In the genomic region with DNA sequence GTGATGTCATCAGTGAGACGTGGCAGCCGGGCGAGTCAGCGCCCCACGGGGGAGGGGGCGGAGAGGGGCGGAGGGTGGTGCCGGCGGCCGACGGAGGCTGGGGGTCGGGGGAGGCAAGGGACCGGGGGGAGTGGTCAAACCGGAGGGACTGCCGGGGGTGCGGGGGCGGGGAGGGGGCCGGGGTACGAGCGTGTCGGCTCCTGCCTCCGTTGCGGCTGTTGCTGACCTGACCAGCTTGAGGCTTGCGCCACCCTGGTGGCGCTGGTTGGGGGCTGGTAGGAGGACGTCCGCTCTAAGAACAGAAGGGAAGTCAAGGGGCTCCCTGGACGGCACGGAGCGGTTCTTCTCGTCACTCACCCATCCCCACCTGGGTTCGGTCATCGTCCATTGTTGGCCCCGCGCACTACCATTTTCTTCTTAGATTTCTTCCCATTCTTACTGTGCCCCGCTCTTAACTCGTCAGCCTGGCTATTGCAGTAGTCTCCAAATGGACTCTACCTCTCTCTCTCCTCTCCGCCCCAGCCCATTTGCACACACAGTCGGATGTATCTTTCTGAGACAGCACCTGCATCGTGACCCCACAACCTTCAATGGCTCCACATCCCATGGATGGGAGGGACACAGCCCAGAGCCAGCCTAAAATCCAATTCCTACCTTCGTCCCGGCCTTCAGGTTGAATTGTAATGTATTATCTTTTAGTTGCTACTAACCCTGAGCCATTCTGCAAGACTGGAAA, we compare ENCODE assay signal across 8 cellular contexts. TPM values are rescaled to one million over a fixed set of nuclear protein-coding genes. Genes with fewer than 3 reads are reported as not detected.
DNase-seq lines count a peak whose midpoint lies in the region; ATAC-seq, FAIRE-seq and TF ChIP-seq lines count a peak whose summit lies in the region.

No MANE protein-coding gene starts in this region.

- POLR2A ChIA-PET in HEK293T (lab: Yijun Ruan, JAX): interaction anchor here (0.7 to 1.9 kb wide), 9 partner anchors 12 to 306 kb away, joined by 3 to 13 read pairs (median 3); a partner anchor contains a TSS

- peak overlapping the region; percentile 69 for H3K27ac ChIP-seq in effector memory CD4-positive, alpha-beta T cell (ENCODE audit: insufficient read depth, low read length, poor library complexity, severe bottlenecking)

- H3K9me3 Mint-ChIP-seq in naive B cell: no peaks in the 10 kb centered on the region

- H3K4me1 ChIP-seq in effector memory CD4-positive, alpha-beta T cell (ENCODE audit: control insufficient read depth, insufficient read depth, low read length, poor library complexity, severe bottlenecking): peaks cover 17% of the 10 kb centered on the region

- peak overlapping the region; percentile 91 to 100 (median 99) for H3K4me3 Mint-ChIP-seq in naive B cell

- H3K9me3 ChIP-seq in effector memory CD4-positive, alpha-beta T cell (ENCODE audit: control insufficient read depth, low read length): no peaks in the 10 kb centered on the region

- peak overlapping the region; percentile 51 for H3K4me3 ChIP-seq in AG09309 (ENCODE audit: control insufficient read depth, low read depth, low read length)
- peak overlapping the region; percentile 56 for H3K4me3 ChIP-seq in effector memory CD4-positive, alpha-beta T cell (ENCODE audit: insufficient read depth, low read depth, low read length, poor library complexity, severe bottlenecking)

- H3K27ac Mint-ChIP-seq in naive B cell: peak overlapping the region; percentile 90 to 100 (median 97)

- no peak for TF ChIP-seq CTCF in AG09309 (IDR thresholded peaks at IDR 0.05; ENCODE audit: control insufficient read depth, insufficient read depth, low read depth, low read length, missing control alignments)

- no peaks in the 10 kb centered on the region for H3K27me3 Mint-ChIP-seq in naive B cell

- H3K36me3 Mint-ChIP-seq in naive B cell: peaks cover 0 to 9% of the 10 kb centered on the region in 2 donors

- H3K4me1 Mint-ChIP-seq in naive B cell: peaks cover 17 to 44% (median 32%) of the 10 kb centered on the region in 3 donors

- H3K27me3 ChIP-seq in effector memory CD4-positive, alpha-beta T cell (replicated peaks; ENCODE audit: control insufficient read depth, insufficient read depth, low read length, poor library complexity, severe bottlenecking): no peaks in the 10 kb centered on the region

- no peak for FAIRE-seq in GM19239 (lab: Jason Lieb, UNC)

- CTCF ChIA-PET in HEK293T (lab: Yijun Ruan, JAX): no interaction called here

- no peak for DNase-seq in AG09309 (ENCODE audit: low read depth)
- DNase-seq in effector memory CD4-positive, alpha-beta T cell: no peak
- no peak for DNase-seq in naive B cell
- no peak for DNase-seq in HEK293T (ENCODE audit: extremely low spot score)
- no peak for DNase-seq in GM19239 (ENCODE audit: insufficient read length, low spot score)

- no peaks in the 10 kb centered on the region for H3K36me3 ChIP-seq in effector memory CD4-positive, alpha-beta T cell (ENCODE audit: control insufficient read depth, insufficient read depth, low read length)

- ATAC-seq in GM18867 (IDR thresholded peaks at IDR 0.05; ENCODE audit: unreplicated experiment) (peak; percentile 33), HG03045 (IDR thresholded peaks at IDR 0.05; ENCODE audit: unreplicated experiment) (peak; percentile 32), naive B cell (ENCODE audit: low read depth in 2 of 2) (peak; percentile 9 to 16)

TF ChIP-seq in PFSK-1, 5 proteins besides CTCF, POLR2A, EP300 and RAD21:
- TF ChIP-seq, protein P1, sequence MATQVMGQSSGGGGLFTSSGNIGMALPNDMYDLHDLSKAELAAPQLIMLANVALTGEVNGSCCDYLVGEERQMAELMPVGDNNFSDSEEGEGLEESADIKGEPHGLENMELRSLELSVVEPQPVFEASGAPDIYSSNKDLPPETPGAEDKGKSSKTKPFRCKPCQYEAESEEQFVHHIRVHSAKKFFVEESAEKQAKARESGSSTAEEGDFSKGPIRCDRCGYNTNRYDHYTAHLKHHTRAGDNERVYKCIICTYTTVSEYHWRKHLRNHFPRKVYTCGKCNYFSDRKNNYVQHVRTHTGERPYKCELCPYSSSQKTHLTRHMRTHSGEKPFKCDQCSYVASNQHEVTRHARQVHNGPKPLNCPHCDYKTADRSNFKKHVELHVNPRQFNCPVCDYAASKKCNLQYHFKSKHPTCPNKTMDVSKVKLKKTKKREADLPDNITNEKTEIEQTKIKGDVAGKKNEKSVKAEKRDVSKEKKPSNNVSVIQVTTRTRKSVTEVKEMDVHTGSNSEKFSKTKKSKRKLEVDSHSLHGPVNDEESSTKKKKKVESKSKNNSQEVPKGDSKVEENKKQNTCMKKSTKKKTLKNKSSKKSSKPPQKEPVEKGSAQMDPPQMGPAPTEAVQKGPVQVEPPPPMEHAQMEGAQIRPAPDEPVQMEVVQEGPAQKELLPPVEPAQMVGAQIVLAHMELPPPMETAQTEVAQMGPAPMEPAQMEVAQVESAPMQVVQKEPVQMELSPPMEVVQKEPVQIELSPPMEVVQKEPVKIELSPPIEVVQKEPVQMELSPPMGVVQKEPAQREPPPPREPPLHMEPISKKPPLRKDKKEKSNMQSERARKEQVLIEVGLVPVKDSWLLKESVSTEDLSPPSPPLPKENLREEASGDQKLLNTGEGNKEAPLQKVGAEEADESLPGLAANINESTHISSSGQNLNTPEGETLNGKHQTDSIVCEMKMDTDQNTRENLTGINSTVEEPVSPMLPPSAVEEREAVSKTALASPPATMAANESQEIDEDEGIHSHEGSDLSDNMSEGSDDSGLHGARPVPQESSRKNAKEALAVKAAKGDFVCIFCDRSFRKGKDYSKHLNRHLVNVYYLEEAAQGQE (IDR thresholded peaks at IDR 0.05; ENCODE audit: insufficient read depth in 1 of 2, low read depth in 2 of 2, low read length in 2 of 2): no peak
- TF ChIP-seq SIN3A (IDR thresholded peaks at IDR 0.05; ENCODE audit: borderline replicate concordance, insufficient read depth, low read length) (no peak), TAF1 (IDR thresholded peaks at IDR 0.05; ENCODE audit: borderline replicate concordance, insufficient read depth, low read length) (no peak), POLR2AphosphoS5 (IDR thresholded peaks at IDR 0.05; ENCODE audit: low read depth, low read length) (peak; percentile 71; the same call in 1 of the 2 replicates), FOXP2 (optimal IDR thresholded peaks at IDR 0.05; ENCODE audit: borderline replicate concordance, extremely low read depth, extremely low read length, insufficient read depth) (peak; percentile 75)

TF ChIP-seq in HEK293T, 16 proteins besides CTCF, POLR2A, EP300 and RAD21:
- no peak for TF ChIP-seq SP1 (IDR thresholded peaks at IDR 0.05)
- no peak for TF ChIP-seq NFRKB (IDR thresholded peaks at IDR 0.05)
- TF ChIP-seq, protein P2, sequence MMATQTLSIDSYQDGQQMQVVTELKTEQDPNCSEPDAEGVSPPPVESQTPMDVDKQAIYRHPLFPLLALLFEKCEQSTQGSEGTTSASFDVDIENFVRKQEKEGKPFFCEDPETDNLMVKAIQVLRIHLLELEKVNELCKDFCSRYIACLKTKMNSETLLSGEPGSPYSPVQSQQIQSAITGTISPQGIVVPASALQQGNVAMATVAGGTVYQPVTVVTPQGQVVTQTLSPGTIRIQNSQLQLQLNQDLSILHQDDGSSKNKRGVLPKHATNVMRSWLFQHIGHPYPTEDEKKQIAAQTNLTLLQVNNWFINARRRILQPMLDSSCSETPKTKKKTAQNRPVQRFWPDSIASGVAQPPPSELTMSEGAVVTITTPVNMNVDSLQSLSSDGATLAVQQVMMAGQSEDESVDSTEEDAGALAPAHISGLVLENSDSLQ (IDR thresholded peaks at IDR 0.05): no peak
- TF ChIP-seq ELF4 (IDR thresholded peaks at IDR 0.05): no peak
- TF ChIP-seq ZNF384 (IDR thresholded peaks at IDR 0.05): no peak
- no peak for TF ChIP-seq FOXA1 (IDR thresholded peaks at IDR 0.05)
- TF ChIP-seq FOXM1 (IDR thresholded peaks at IDR 0.05; ENCODE audit: borderline replicate concordance): no peak
- no peak for TF ChIP-seq LEF1 (IDR thresholded peaks at IDR 0.05; ENCODE audit: borderline replicate concordance)
- TF ChIP-seq BHLHE40 (IDR thresholded peaks at IDR 0.05; ENCODE audit: borderline replicate concordance): no peak
- no peak for TF ChIP-seq ARNT (IDR thresholded peaks at IDR 0.05)
- no peak for TF ChIP-seq CTBP1 (IDR thresholded peaks at IDR 0.05; ENCODE audit: borderline replicate concordance)
- TF ChIP-seq FOXK2 (IDR thresholded peaks at IDR 0.05): no peak
- TF ChIP-seq TARDBP (IDR thresholded peaks at IDR 0.05): no peak
- TF ChIP-seq SUZ12 (IDR thresholded peaks at IDR 0.05): no peak
TF ChIP-seq in HEK293T: peak in this region for 0.

RNA-seq across cellular contexts. Expression of a gene that starts 0.7 kb away (rescaled TPM):
- 82.1 TPM for polyA plus RNA-seq in PFSK-1 (2012; ENCODE audit: insufficient read length, low read depth)
- polyA plus RNA-seq in naive B cell (ENCODE audit: low read depth in 6 of 6): 10 to 100 TPM; 53.4 to 92.2 (median 60.5) TPM
